In genomic region chr1:47013239-47013638, GRCh38 we compare ENCODE assay signal across 16 cellular contexts. TPM values are rescaled to one million over a fixed set of nuclear protein-coding genes. Genes with fewer than 3 reads are reported as not detected.
"Had no signal": no experiment of that assay in that cellular context is flagged by ENCODE, and none has a peak within 500 bp of the region (broad histone marks: within the 10 kb centered on the region; RNA-seq: fewer than 3 reads in every experiment).

No MANE protein-coding gene starts in this region.

- H3K27me3 ChIP-seq: cardiac muscle cell, colonic mucosa, esophagus muscularis mucosa, sigmoid colon, spleen, upper lobe of right lung had no signal

- H3K27ac ChIP-seq: cardiac muscle cell, colonic mucosa, esophagus muscularis mucosa, lower lobe of right lung, prostate gland, sigmoid colon, spleen, upper lobe of right lung had no signal

- H3K36me3 ChIP-seq: cardiac muscle cell, colonic mucosa, esophagus muscularis mucosa, lower lobe of right lung, prostate gland, sigmoid colon, spleen, upper lobe of right lung had no signal

- H3K4me1 ChIP-seq: colonic mucosa, esophagus muscularis mucosa, lower lobe of right lung, prostate gland, sigmoid colon, spleen, upper lobe of right lung had no signal

- H3K9me3 ChIP-seq: colonic mucosa, esophagus muscularis mucosa, lower lobe of right lung, prostate gland, sigmoid colon, spleen, upper lobe of right lung had no signal

- DNase-seq: activated CD4-positive, alpha-beta T cell treated with anti-CD3 and anti-CD28 coated beads, Interleukin-2, amount 50 U/mL, for 1 hour; activated CD8-positive, alpha-beta memory T cell treated with anti-CD3 and anti-CD28 coated beads for 24 hours; activated gamma-delta T cell treated with Interleukin-2 at 50 U/mL for 16 hours; colonic mucosa; foreskin melanocyte; lower lobe of right lung; nephron progenitor cell; sigmoid colon; spleen; T-cell; T-helper 9 cell; upper lobe of right lung had no signal

- H3K4me3 ChIP-seq: cardiac muscle cell, colonic mucosa, esophagus muscularis mucosa, lower lobe of right lung, prostate gland, sigmoid colon, spleen, upper lobe of right lung had no signal

- ATAC-seq: activated CD4-positive, CD25-positive, alpha-beta regulatory T cell treated with anti-CD3 and anti-CD28 coated beads, Interleukin-2, amount 50 U/mL, for 24 hours; lower lobe of right lung; T-cell; upper lobe of right lung had no signal

RNA-seq across cellular contexts. Expression of gene CYP4X1, which starts 10.2 kb away (rescaled TPM):
- total RNA-seq: T-cell had no signal

RNA-seq across cellular contexts. Expression of gene CYP4Z1, which starts 53.8 kb away (rescaled TPM):
- total RNA-seq: cardiac muscle cell, colonic mucosa, spleen, T-cell had no signal
- polyA plus RNA-seq: cardiac muscle cell, sigmoid colon had no signal
